In genomic region chr9:76200730-76201129, GRCh38 we compare ENCODE assay signal across 17 cellular contexts.
DNase-seq lines count a peak whose midpoint lies in the region; ATAC-seq and TF ChIP-seq lines count a peak whose summit lies in the region.
"Had no signal": no experiment of that assay in that cellular context is flagged by ENCODE, and none has a peak within 500 bp of the region (broad histone marks: within the 10 kb centered on the region; RNA-seq: fewer than 3 reads in every experiment).

No MANE protein-coding gene starts in this region.

- H3K36me3 Mint-ChIP-seq in glutamatergic neuron (ENCODE audit: unreplicated experiment), result no peaks in the 10 kb centered on the region
- no peaks in the 10 kb centered on the region for H3K36me3 Mint-ChIP-seq in natural killer cell treated with Interleukin-12 subunit alpha and Interleukin-12 subunit beta and Interleukin-15 and Interleukin-18, amount 100 ng/mL, for 72 hours
- H3K36me3 Mint-ChIP-seq: CD4-positive, alpha-beta memory T cell had no signal

- no peaks in the 10 kb centered on the region for H3K9me3 Mint-ChIP-seq in glutamatergic neuron (ENCODE audit: unreplicated experiment)
- H3K9me3 Mint-ChIP-seq in natural killer cell treated with Interleukin-12 subunit alpha and Interleukin-12 subunit beta and Interleukin-15 and Interleukin-18, amount 100 ng/mL, for 72 hours, result peaks cover 3% of the 10 kb centered on the region
- H3K9me3 Mint-ChIP-seq: CD4-positive, alpha-beta memory T cell had no signal

- H3K4me3 Mint-ChIP-seq in glutamatergic neuron (ENCODE audit: unreplicated experiment), result no peak overlapping the region
- H3K4me3 Mint-ChIP-seq in natural killer cell treated with Interleukin-12 subunit alpha and Interleukin-12 subunit beta and Interleukin-15 and Interleukin-18, amount 100 ng/mL, for 72 hours, result no peak overlapping the region

- H3K27me3 Mint-ChIP-seq in glutamatergic neuron (ENCODE audit: unreplicated experiment), result no peaks in the 10 kb centered on the region
- peaks cover 0 to 18% of the 10 kb centered on the region in 2 donors for H3K27me3 Mint-ChIP-seq in natural killer cell treated with Interleukin-12 subunit alpha and Interleukin-12 subunit beta and Interleukin-15 and Interleukin-18, amount 100 ng/mL, for 72 hours

- peak overlapping the region; percentile 45 for H3K27ac Mint-ChIP-seq in glutamatergic neuron (ENCODE audit: unreplicated experiment)
- peak overlapping the region in 1 of 2 donors; percentile 6 for H3K27ac Mint-ChIP-seq in natural killer cell treated with Interleukin-12 subunit alpha and Interleukin-12 subunit beta and Interleukin-15 and Interleukin-18, amount 100 ng/mL, for 72 hours
- H3K27ac Mint-ChIP-seq: CD4-positive, alpha-beta memory T cell had no signal

- H3K4me1 Mint-ChIP-seq in glutamatergic neuron (ENCODE audit: low read depth, unreplicated experiment), result peaks cover 17% of the 10 kb centered on the region
- peaks cover 0 to 13% of the 10 kb centered on the region in 2 donors for H3K4me1 Mint-ChIP-seq in natural killer cell treated with Interleukin-12 subunit alpha and Interleukin-12 subunit beta and Interleukin-15 and Interleukin-18, amount 100 ng/mL, for 72 hours (ENCODE audit: low read depth in 2 of 2)

- no peak for ATAC-seq in natural killer cell treated with Interleukin-12 subunit alpha and Interleukin-12 subunit beta and Interleukin-15 and Interleukin-18, amount 100 ng/mL, for 72 hours
- ATAC-seq: HCT116, PC-3 had no signal

- peak; percentile 0 for DNase-seq in DMS53 (lab: John Stamatoyannopoulos, UW)
- DNase-seq in DMS53 treated with DMSO at 0.1 percent for 48 hours (lab: John Stamatoyannopoulos, UW; ENCODE audit: unreplicated experiment), result no peak
- peak; percentile 25 to 30 for DNase-seq in SHP77 (lab: John Stamatoyannopoulos, UW)
- DNase-seq in SHP77 treated with DMSO at 0.1 percent for 48 hours (lab: John Stamatoyannopoulos, UW), result no peak
- peak; percentile 39 for DNase-seq in glutamatergic neuron
- DNase-seq in GM10266 (ENCODE audit: extremely low spot score), result no peak
- no peak for DNase-seq in natural killer cell treated with Interleukin-12 subunit alpha and Interleukin-12 subunit beta and Interleukin-15 and Interleukin-18, amount 100 ng/mL, for 72 hours (ENCODE audit: low spot score)
- no peak for DNase-seq in NCI-H2107 treated with DMSO at 0.1 percent for 48 hours (lab: John Stamatoyannopoulos, UW; ENCODE audit: unreplicated experiment)
- DNase-seq: CD4-positive, alpha-beta memory T cell; GF-D8; NCI-H187 treated with DMSO at 0.1 percent for 48 hours; NCI-H2107; PC-3; Right ventricle myocardium superior; SK-N-SH; T-helper 2 cell had no signal

- TF ChIP-seq CTCF in glutamatergic neuron (IDR thresholded peaks at IDR 0.05; ENCODE audit: partially characterized antibody, unreplicated experiment) (no peak), GM10266 (IDR thresholded peaks at IDR 0.05; ENCODE audit: control insufficient read depth, insufficient read depth, low read depth, missing control alignments) (no peak)

Comparison
In these comparisons a context has a peak if more than half of its experiments do, and no peak if none do; other contexts are left out.
1. DNase-seq: peak in DMS53 (single experiment), SHP77 (2 of 2) and glutamatergic neuron (single experiment); none in DMS53 treated with DMSO at 0.1 percent for 48 hours (single experiment), SHP77 treated with DMSO at 0.1 percent for 48 hours (single experiment), GM10266 (single experiment), natural killer cell treated with Interleukin-12 subunit alpha and Interleukin-12 subunit beta and Interleukin-15 and Interleukin-18, amount 100 ng/mL, for 72 hours (single experiment) and NCI-H2107 treated with DMSO at 0.1 percent for 48 hours (single experiment).